18 cellular contexts compared by ENCODE assay signal in the genomic region with DNA sequence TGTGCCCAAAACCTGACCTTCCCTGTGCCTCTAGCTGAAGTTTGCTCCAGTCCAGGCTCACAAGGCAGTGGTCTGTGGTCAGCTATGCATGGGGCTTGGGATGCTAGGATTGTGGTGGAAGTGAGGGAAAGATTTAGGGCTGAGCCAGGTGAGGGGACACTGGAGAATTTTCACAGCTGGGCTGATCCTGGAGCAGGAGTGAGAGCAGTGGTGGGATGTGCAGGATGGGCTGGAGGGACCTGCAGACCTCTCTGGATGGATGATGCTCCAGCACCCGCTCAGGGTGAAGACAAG. TPM values are rescaled to one million over a fixed set of nuclear protein-coding genes. Genes with fewer than 3 reads are reported as not detected.
"Had no signal": no experiment of that assay in that cellular context is flagged by ENCODE, and none has a peak within 500 bp of the region (broad histone marks: within the 10 kb centered on the region; RNA-seq: fewer than 3 reads in every experiment).

No MANE protein-coding gene starts in this region.

- H3K27me3 ChIP-seq: cardiac muscle cell, hepatocyte, sigmoid colon, upper lobe of left lung had no signal

- H3K79me2 ChIP-seq: hepatocyte had no signal

- ATAC-seq: left cardiac atrium had no signal

- H3K27ac Mint-ChIP-seq: activated CD4-positive, alpha-beta memory T cell treated with anti-CD3 and anti-CD28 coated beads, Interleukin-2, amount 10 ng/mL, durations not matched to agents 7 days and 5 days; activated CD8-positive, alpha-beta memory T cell treated with anti-CD3 and anti-CD28 coated beads, Interleukin-2, amount 10 ng/mL, durations not matched to agents 7 days and 5 days; activated naive CD8-positive, alpha-beta T cell; dendritic cell treated with granulocyte-macrophage colony-stimulating factor and Interleukin-4, amounts not matched to agents 40 ng/mL and 50 ng/mL, for 4 days; natural killer cell; stimulated activated effector memory CD8-positive, alpha-beta T cell treated with anti-CD3 and anti-CD28 coated beads, Interleukin-12 subunit alpha, Interleukin-12 subunit beta, amount 100 ng/mL, for 72 hours had no signal

- H3K27ac ChIP-seq: cardiac muscle cell, hepatocyte, sigmoid colon, thoracic aorta, upper lobe of left lung had no signal

- H3K4me2 ChIP-seq: hepatocyte had no signal

- DNase-seq: amygdala; effector CD8-positive, alpha-beta T cell; left cardiac atrium; mesenchymal stem cell; natural killer cell; sigmoid colon; stimulated activated CD4-positive, alpha-beta T cell treated with anti-CD3 and anti-CD28 coated beads, Interleukin-4, amount 100 ng/mL, for 24 hours had no signal

- H3K9me3 Mint-ChIP-seq: activated CD4-positive, alpha-beta memory T cell treated with anti-CD3 and anti-CD28 coated beads, Interleukin-2, amount 10 ng/mL, durations not matched to agents 7 days and 5 days; dendritic cell treated with granulocyte-macrophage colony-stimulating factor and Interleukin-4, amounts not matched to agents 40 ng/mL and 50 ng/mL, for 4 days; natural killer cell; stimulated activated effector memory CD8-positive, alpha-beta T cell treated with anti-CD3 and anti-CD28 coated beads, Interleukin-12 subunit alpha, Interleukin-12 subunit beta, amount 100 ng/mL, for 72 hours had no signal

- H3K4me3 Mint-ChIP-seq: activated CD4-positive, alpha-beta memory T cell treated with anti-CD3 and anti-CD28 coated beads, Interleukin-2, amount 10 ng/mL, durations not matched to agents 7 days and 5 days; activated CD8-positive, alpha-beta memory T cell treated with anti-CD3 and anti-CD28 coated beads, Interleukin-2, amount 10 ng/mL, durations not matched to agents 7 days and 5 days; activated naive CD8-positive, alpha-beta T cell; dendritic cell treated with granulocyte-macrophage colony-stimulating factor and Interleukin-4, amounts not matched to agents 40 ng/mL and 50 ng/mL, for 4 days; natural killer cell; stimulated activated effector memory CD8-positive, alpha-beta T cell treated with anti-CD3 and anti-CD28 coated beads, Interleukin-12 subunit alpha, Interleukin-12 subunit beta, amount 100 ng/mL, for 72 hours had no signal

- H3K27me3 Mint-ChIP-seq: activated CD4-positive, alpha-beta memory T cell treated with anti-CD3 and anti-CD28 coated beads, Interleukin-2, amount 10 ng/mL, durations not matched to agents 7 days and 5 days; activated CD8-positive, alpha-beta memory T cell treated with anti-CD3 and anti-CD28 coated beads, Interleukin-2, amount 10 ng/mL, durations not matched to agents 7 days and 5 days; activated naive CD8-positive, alpha-beta T cell had no signal

- H3K36me3 ChIP-seq: cardiac muscle cell, sigmoid colon, thoracic aorta, upper lobe of left lung had no signal

- FAIRE-seq: endothelial cell of umbilical vein, islet of Langerhans had no signal

- H3K4me3 ChIP-seq: cardiac muscle cell, hepatocyte, sigmoid colon, thoracic aorta, upper lobe of left lung had no signal

- H3K9me3 ChIP-seq: sigmoid colon, thoracic aorta, upper lobe of left lung had no signal

- H2AFZ ChIP-seq: hepatocyte had no signal

- H3K36me3 Mint-ChIP-seq: activated CD8-positive, alpha-beta memory T cell treated with anti-CD3 and anti-CD28 coated beads, Interleukin-2, amount 10 ng/mL, durations not matched to agents 7 days and 5 days; activated naive CD8-positive, alpha-beta T cell; natural killer cell; stimulated activated effector memory CD8-positive, alpha-beta T cell treated with anti-CD3 and anti-CD28 coated beads, Interleukin-12 subunit alpha, Interleukin-12 subunit beta, amount 100 ng/mL, for 72 hours had no signal

- H3K4me1 ChIP-seq: sigmoid colon, upper lobe of left lung had no signal

RNA-seq across cellular contexts. Expression of a gene that starts 38.5 kb away (rescaled TPM):
- total RNA-seq: natural killer cell had no signal
